ENCODE assay signal across 10 cellular contexts in the genomic region with DNA sequence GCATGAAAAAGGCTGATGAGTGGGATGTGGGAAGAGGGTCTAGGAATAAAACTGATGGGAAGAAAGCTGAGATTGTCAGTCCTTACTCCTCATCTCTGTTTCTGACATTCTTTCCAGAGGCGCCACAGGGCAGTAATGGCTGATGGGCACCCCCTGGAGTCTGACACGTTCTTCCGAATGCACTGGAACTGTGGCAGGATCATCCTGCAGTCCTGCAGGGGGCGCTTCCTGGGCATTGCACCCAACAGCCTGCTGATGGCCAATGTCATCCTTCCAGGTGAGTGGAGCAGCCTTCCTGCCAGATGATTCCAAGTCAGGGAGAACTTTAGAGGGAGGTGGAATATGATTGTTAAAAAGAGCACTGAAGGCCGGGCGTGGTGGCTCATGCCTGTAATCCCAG. TPM values are rescaled to one million over a fixed set of nuclear protein-coding genes. Genes with fewer than 3 reads are reported as not detected.
DNase-seq lines count a peak whose midpoint lies in the region; ATAC-seq and TF ChIP-seq lines count a peak whose summit lies in the region.
"Had no signal": no experiment of that assay in that cellular context is flagged by ENCODE, and none has a peak within 500 bp of the region (broad histone marks: within the 10 kb centered on the region; RNA-seq: fewer than 3 reads in every experiment).

No MANE protein-coding gene starts in this region.

- no peak for TF ChIP-seq EP300 in SK-N-SH (IDR thresholded peaks at IDR 0.05; ENCODE audit: borderline replicate concordance in 1 of 2, low read depth in 1 of 2, low read length in 1 of 2)

- no peaks in the 10 kb centered on the region for H3K27me3 ChIP-seq in SK-N-SH (ENCODE audit: insufficient read depth)
- H3K27me3 ChIP-seq: right atrium auricular region had no signal

- H3F3A ChIP-seq in SK-N-SH (replicated peaks; ENCODE audit: insufficient read depth), result no peaks in the 10 kb centered on the region

- no peak overlapping the region for H3K9ac ChIP-seq in SK-N-SH

- H3K27ac Mint-ChIP-seq in activated CD4-positive, alpha-beta memory T cell treated with anti-CD3 and anti-CD28 coated beads for 36 hours, result no peak overlapping the region
- H3K27ac Mint-ChIP-seq in activated CD4-positive, alpha-beta memory T cell treated with anti-CD3 and anti-CD28 coated beads, Interleukin-2, amount 10 ng/mL, durations not matched to agents 7 days and 5 days, result no peak overlapping the region
- no peak overlapping the region for H3K27ac Mint-ChIP-seq in progenitor cell of endocrine pancreas

- no peaks in the 10 kb centered on the region for H3K4me1 Mint-ChIP-seq in activated CD4-positive, alpha-beta memory T cell treated with anti-CD3 and anti-CD28 coated beads for 36 hours (ENCODE audit: low read depth)
- no peaks in the 10 kb centered on the region for H3K4me1 Mint-ChIP-seq in activated CD4-positive, alpha-beta memory T cell treated with anti-CD3 and anti-CD28 coated beads, Interleukin-2, amount 10 ng/mL, durations not matched to agents 7 days and 5 days
- no peaks in the 10 kb centered on the region for H3K4me1 Mint-ChIP-seq in progenitor cell of endocrine pancreas (ENCODE audit: low read depth)
- H3K4me1 Mint-ChIP-seq: CD4-positive, alpha-beta memory T cell had no signal

- no peak overlapping the region for H2AFZ ChIP-seq in SK-N-SH (ENCODE audit: low read depth)

- H3K36me3 ChIP-seq in SK-N-SH (replicated peaks in 1 of 2; ENCODE audit: control insufficient read depth in 1 of 2, insufficient read depth in 2 of 2, low read length in 1 of 2), result no peaks in the 10 kb centered on the region
- H3K36me3 ChIP-seq: right atrium auricular region had no signal

- 62% methylated on average over 6 of the region's 6 CpGs for WGBS in SK-N-SH (ENCODE audit: low lambda C conversion rate)

- no peaks in the 10 kb centered on the region for H3K36me3 Mint-ChIP-seq in activated CD4-positive, alpha-beta memory T cell treated with anti-CD3 and anti-CD28 coated beads for 36 hours
- no peaks in the 10 kb centered on the region for H3K36me3 Mint-ChIP-seq in activated CD4-positive, alpha-beta memory T cell treated with anti-CD3 and anti-CD28 coated beads, Interleukin-2, amount 10 ng/mL, durations not matched to agents 7 days and 5 days (ENCODE audit: low read depth)
- H3K36me3 Mint-ChIP-seq in progenitor cell of endocrine pancreas (ENCODE audit: insufficient read depth), result no peaks in the 10 kb centered on the region

- no peaks in the 10 kb centered on the region for H3K9me3 ChIP-seq in SK-N-SH
- H3K9me3 ChIP-seq: right atrium auricular region had no signal

- H3K4me2 ChIP-seq in SK-N-SH, result no peak overlapping the region

- no peak overlapping the region for H3K4me3 Mint-ChIP-seq in activated CD4-positive, alpha-beta memory T cell treated with anti-CD3 and anti-CD28 coated beads for 36 hours
- no peak overlapping the region for H3K4me3 Mint-ChIP-seq in activated CD4-positive, alpha-beta memory T cell treated with anti-CD3 and anti-CD28 coated beads, Interleukin-2, amount 10 ng/mL, durations not matched to agents 7 days and 5 days
- H3K4me3 Mint-ChIP-seq in progenitor cell of endocrine pancreas (ENCODE audit: low read depth), result no peak overlapping the region

- no peaks in the 10 kb centered on the region for H3K9me2 ChIP-seq in SK-N-SH

- DNase-seq in activated CD4-positive, alpha-beta memory T cell treated with anti-CD3 and anti-CD28 coated beads for 36 hours, result peak; percentile 20
- no peak for DNase-seq in activated CD4-positive, alpha-beta memory T cell treated with anti-CD3 and anti-CD28 coated beads, Interleukin-2, amount 10 ng/mL, durations not matched to agents 7 days and 5 days
- DNase-seq in SK-N-SH, result no peak
- DNase-seq in progenitor cell of endocrine pancreas (ENCODE audit: low spot score, unreplicated experiment), result no peak
- DNase-seq in NCI-H2171 treated with DMSO at 0.1 percent for 48 hours (lab: John Stamatoyannopoulos, UW), result no peak
- DNase-seq: caudate nucleus; CD4-positive, alpha-beta memory T cell had no signal

- POLR2A ChIA-PET in activated CD4-positive, alpha-beta memory T cell treated with anti-CD3 and anti-CD28 coated beads for 36 hours (lab: Charles Lee), result no interaction called here
- POLR2A ChIA-PET in activated CD4-positive, alpha-beta memory T cell treated with anti-CD3 and anti-CD28 coated beads, Interleukin-2, amount 10 ng/mL, durations not matched to agents 7 days and 5 days (lab: Charles Lee), result no interaction called here
- POLR2A ChIA-PET in SK-N-SH (lab: Yijun Ruan, JAX), result interaction anchor here (1.0 kb wide), 1 partner anchor 9 kb away, joined by 3 read pairs; no protein-coding TSS in a partner anchor

- TF ChIP-seq CTCF in SK-N-SH (IDR thresholded peaks at IDR 0.05) (peak; percentile 42), progenitor cell of endocrine pancreas (IDR thresholded peaks at IDR 0.05; ENCODE audit: unreplicated experiment) (peak; percentile 30)

- H3K79me2 ChIP-seq in SK-N-SH (ENCODE audit: insufficient read depth), result no peaks in the 10 kb centered on the region

- intact Hi-C loops in activated CD4-positive, alpha-beta memory T cell treated with anti-CD3 and anti-CD28 coated beads for 36 hours (cut with micrococcal nuclease), result no loop called here

- no peaks in the 10 kb centered on the region for H3K27me3 Mint-ChIP-seq in activated CD4-positive, alpha-beta memory T cell treated with anti-CD3 and anti-CD28 coated beads for 36 hours
- no peaks in the 10 kb centered on the region for H3K27me3 Mint-ChIP-seq in activated CD4-positive, alpha-beta memory T cell treated with anti-CD3 and anti-CD28 coated beads, Interleukin-2, amount 10 ng/mL, durations not matched to agents 7 days and 5 days
- H3K27me3 Mint-ChIP-seq in progenitor cell of endocrine pancreas, result peaks cover 11% of the 10 kb centered on the region
- H3K27me3 Mint-ChIP-seq: CD4-positive, alpha-beta memory T cell had no signal

- no peak overlapping the region for H3K4me3 ChIP-seq in SK-N-SH (ENCODE audit: low read depth in 2 of 2, low read length in 1 of 2)
- H3K4me3 ChIP-seq: right atrium auricular region had no signal

- TF ChIP-seq RAD21 in SK-N-SH (IDR thresholded peaks at IDR 0.05; ENCODE audit: low read length), result peak; percentile 23; the same call in 1 of the 2 replicates

- CTCF ChIA-PET in activated CD4-positive, alpha-beta memory T cell treated with anti-CD3 and anti-CD28 coated beads for 36 hours (lab: Charles Lee), result no interaction called here
- CTCF ChIA-PET in activated CD4-positive, alpha-beta memory T cell treated with anti-CD3 and anti-CD28 coated beads, Interleukin-2, amount 10 ng/mL, durations not matched to agents 7 days and 5 days (lab: Charles Lee), result no interaction called here
- CTCF ChIA-PET in SK-N-SH (lab: Yijun Ruan, JAX), result interaction anchor here (1.0 to 3.3 kb wide), 5 partner anchors 8 to 611 kb away, joined by 3 to 10 read pairs (median 3); partner anchors contain the start of gene ARF5

- no peaks in the 10 kb centered on the region for H3K4me1 ChIP-seq in SK-N-SH (ENCODE audit: control insufficient read depth in 1 of 2, insufficient read depth in 2 of 2, low read depth in 1 of 2, low read length in 1 of 2)
- H3K4me1 ChIP-seq: right atrium auricular region had no signal

- no peak for ATAC-seq in HG03354 (IDR thresholded peaks at IDR 0.05; ENCODE audit: poor library complexity, severe bottlenecking, unreplicated experiment)

- no peaks in the 10 kb centered on the region for H3K9me3 Mint-ChIP-seq in activated CD4-positive, alpha-beta memory T cell treated with anti-CD3 and anti-CD28 coated beads for 36 hours
- no peaks in the 10 kb centered on the region for H3K9me3 Mint-ChIP-seq in activated CD4-positive, alpha-beta memory T cell treated with anti-CD3 and anti-CD28 coated beads, Interleukin-2, amount 10 ng/mL, durations not matched to agents 7 days and 5 days
- no peaks in the 10 kb centered on the region for H3K9me3 Mint-ChIP-seq in progenitor cell of endocrine pancreas (ENCODE audit: low read depth)
- H3K9me3 Mint-ChIP-seq: CD4-positive, alpha-beta memory T cell had no signal

- H3K27ac ChIP-seq in SK-N-SH (ENCODE audit: low read depth in 2 of 2, low read length in 1 of 2), result no peak overlapping the region
- H3K27ac ChIP-seq: right atrium auricular region had no signal

- no peaks in the 10 kb centered on the region for H4K20me1 ChIP-seq in SK-N-SH (ENCODE audit: insufficient read depth)

RNA-seq across cellular contexts. Expression of gene FSCN3, which starts 4.8 kb away (rescaled TPM):
- under 1 TPM; 0.75 to 0.86 TPM for total RNA-seq in activated CD4-positive, alpha-beta memory T cell treated with anti-CD3 and anti-CD28 coated beads for 36 hours
- total RNA-seq in activated CD4-positive, alpha-beta memory T cell treated with anti-CD3 and anti-CD28 coated beads, Interleukin-2, amount 10 ng/mL, durations not matched to agents 7 days and 5 days, result 1 to 10 TPM in 1 of 2 experiments, under 1 TPM in 1; 0.98 to 1.2 TPM
- polyA plus RNA-seq in SK-N-SH (2012; rRNA removed), result 2.4 and 2.5 TPM in 2 replicates
- polyA plus RNA-seq in SK-N-SH (2012; cell fraction: cytosol; rRNA removed), result 3.2 and 4.1 TPM in 2 replicates
- polyA plus RNA-seq in SK-N-SH (2012; cell fraction: nucleus; rRNA removed), result 2.0 and 2.1 TPM in 2 replicates
- 2.2 and 3.4 TPM in 2 replicates for total RNA-seq in progenitor cell of endocrine pancreas

RNA-seq across cellular contexts. Expression of gene ARF5, which starts 10.1 kb away (rescaled TPM):
- total RNA-seq in activated CD4-positive, alpha-beta memory T cell treated with anti-CD3 and anti-CD28 coated beads for 36 hours, result 100 to 1,000 TPM; 128 to 129 TPM
- total RNA-seq in activated CD4-positive, alpha-beta memory T cell treated with anti-CD3 and anti-CD28 coated beads, Interleukin-2, amount 10 ng/mL, durations not matched to agents 7 days and 5 days, result 100 to 1,000 TPM; 133 to 142 TPM
- 466 and 562 TPM in 2 replicates for polyA plus RNA-seq in SK-N-SH (2012; rRNA removed)
- polyA plus RNA-seq in SK-N-SH (2012; cell fraction: cytosol; rRNA removed), result 342 and 432 TPM in 2 replicates
- polyA plus RNA-seq in SK-N-SH (2012; cell fraction: nucleus; rRNA removed), result 291 and 294 TPM in 2 replicates
- 240 and 255 TPM in 2 replicates for total RNA-seq in progenitor cell of endocrine pancreas

RNA-seq across cellular contexts. Expression of gene GCC1, which starts 12.9 kb away (rescaled TPM):
- 10 to 100 TPM; 14.1 to 15.0 TPM for total RNA-seq in activated CD4-positive, alpha-beta memory T cell treated with anti-CD3 and anti-CD28 coated beads for 36 hours
- total RNA-seq in activated CD4-positive, alpha-beta memory T cell treated with anti-CD3 and anti-CD28 coated beads, Interleukin-2, amount 10 ng/mL, durations not matched to agents 7 days and 5 days, result 10 to 100 TPM; 22.0 to 22.4 TPM
- polyA plus RNA-seq in SK-N-SH (2012; rRNA removed), result 8.4 and 10.3 TPM in 2 replicates
- 8.2 and 9.4 TPM in 2 replicates for polyA plus RNA-seq in SK-N-SH (2012; cell fraction: cytosol; rRNA removed)
- 6.7 and 8.0 TPM in 2 replicates for polyA plus RNA-seq in SK-N-SH (2012; cell fraction: nucleus; rRNA removed)
- total RNA-seq in progenitor cell of endocrine pancreas, result 17.4 and 17.5 TPM in 2 replicates

RNA-seq across cellular contexts. Expression of gene PAX4, which starts 19.6 kb away (rescaled TPM):
- not detected for total RNA-seq in activated CD4-positive, alpha-beta memory T cell treated with anti-CD3 and anti-CD28 coated beads for 36 hours
- total RNA-seq in activated CD4-positive, alpha-beta memory T cell treated with anti-CD3 and anti-CD28 coated beads, Interleukin-2, amount 10 ng/mL, durations not matched to agents 7 days and 5 days, result not detected
- not detected in 2 replicates for polyA plus RNA-seq in SK-N-SH (2012; rRNA removed)
- not detected in 2 replicates for polyA plus RNA-seq in SK-N-SH (2012; cell fraction: cytosol; rRNA removed)
- polyA plus RNA-seq in SK-N-SH (2012; cell fraction: nucleus; rRNA removed), result not detected in 2 replicates
- 23.6 and 25.1 TPM in 2 replicates for total RNA-seq in progenitor cell of endocrine pancreas
- total RNA-seq: CD4-positive, alpha-beta memory T cell; right atrium auricular region; temporal lobe had no signal
- polyA plus RNA-seq: CD4-positive, alpha-beta memory T cell had no signal

RNA-seq across cellular contexts. Expression of gene SND1, which starts 53.7 kb away (rescaled TPM):
- total RNA-seq in activated CD4-positive, alpha-beta memory T cell treated with anti-CD3 and anti-CD28 coated beads for 36 hours, result 100 to 1,000 TPM; 208 to 235 TPM
- 100 to 1,000 TPM; 171 to 175 TPM for total RNA-seq in activated CD4-positive, alpha-beta memory T cell treated with anti-CD3 and anti-CD28 coated beads, Interleukin-2, amount 10 ng/mL, durations not matched to agents 7 days and 5 days
- 165 and 168 TPM in 2 replicates for polyA plus RNA-seq in SK-N-SH (2012; rRNA removed)
- 112 and 138 TPM in 2 replicates for polyA plus RNA-seq in SK-N-SH (2012; cell fraction: cytosol; rRNA removed)
- 126 and 165 TPM in 2 replicates for polyA plus RNA-seq in SK-N-SH (2012; cell fraction: nucleus; rRNA removed)
- total RNA-seq in progenitor cell of endocrine pancreas, result 213 and 237 TPM in 2 replicates
